Comparison of ENCODE assay signal across 1 cellular context in genomic region chr2:37083873-37084792, GRCh38.
A peak's percentile ranks its signal among the peaks of the same experiment; 100 is the strongest.
TF ChIP-seq lines count a peak whose summit lies in the region.

Gene GPATCH11 (plus strand): TSS chr2:37084518. CDS start chr2:37088382, 3,864 bp downstream.
Gene HEATR5B (minus strand): TSS chr2:37084372. CDS start chr2:37083414, 958 bp downstream.

TF ChIP-seq in HepG2, 621 proteins besides CTCF, POLR2A, EP300 and RAD21 (continued from another document and continues in another):
- TF ChIP-seq DMTF1 (CRISPR knock-in tag; IDR thresholded peaks at IDR 0.05) (peak; percentile 96; the same call in 1 of the 2 replicates), ZNF431 (CRISPR knock-in tag; IDR thresholded peaks at IDR 0.05; ENCODE audit: borderline replicate concordance, low read depth) (peak; percentile 6; the same call in 1 of the 2 replicates), ZNF609 (CRISPR knock-in tag; IDR thresholded peaks at IDR 0.05; ENCODE audit: borderline replicate concordance) (peak; percentile 68), FOXA1 (IDR thresholded peaks at IDR 0.05) (no peak), FOXA1 (CRISPR knock-in tag; IDR thresholded peaks at IDR 0.05) (peak; percentile 62), NCOA1 (CRISPR knock-in tag; IDR thresholded peaks at IDR 0.05) (peak; percentile 95), KAT7 (CRISPR knock-in tag; IDR thresholded peaks at IDR 0.05; ENCODE audit: borderline replicate concordance) (peak; percentile 78; the same call in 1 of the 2 replicates), RFXANK (CRISPR knock-in tag; IDR thresholded peaks at IDR 0.05) (no peak), ZBTB43 (CRISPR knock-in tag; conservative IDR thresholded peaks at IDR 0.05) (peak; percentile 81), RBM39 (IDR thresholded peaks at IDR 0.05; ENCODE audit: low read depth, low read length, poor library complexity, severe bottlenecking) (peak; percentile 75), ZNF274 (CRISPR knock-in tag; IDR thresholded peaks at IDR 0.05) (peak; percentile 73; the same call in 1 of the 2 replicates), ZNF280D (CRISPR knock-in tag; IDR thresholded peaks at IDR 0.05) (peak; percentile 72; the same call in 1 of the 2 replicates), MBNL3 (CRISPR knock-in tag; conservative IDR thresholded peaks at IDR 0.05) (no peak), THAP7 (CRISPR knock-in tag; IDR thresholded peaks at IDR 0.05) (peak; percentile 76), NKX3-1 (CRISPR knock-in tag; IDR thresholded peaks at IDR 0.05) (peak; percentile 93; the same call in 1 of the 2 replicates), RBFOX2 (IDR thresholded peaks at IDR 0.05; ENCODE audit: low read depth, low read length) (peak; percentile 70), ZNF720 (CRISPR knock-in tag; IDR thresholded peaks at IDR 0.05) (no peak), MAZ (IDR thresholded peaks at IDR 0.05; ENCODE audit: borderline replicate concordance, low read depth, low read length) (peak; percentile 29; the same call in 1 of the 2 replicates), MAZ (CRISPR knock-in tag; IDR thresholded peaks at IDR 0.05; ENCODE audit: low read depth) (peak; percentile 78; the same call in 1 of the 2 replicates), ZNF607 (CRISPR knock-in tag; IDR thresholded peaks at IDR 0.05; ENCODE audit: borderline replicate concordance) (peak; percentile 41; the same call in 1 of the 2 replicates), ZBTB1 (CRISPR knock-in tag; IDR thresholded peaks at IDR 0.05; ENCODE audit: borderline replicate concordance) (no peak), HMGXB3 (CRISPR knock-in tag; IDR thresholded peaks at IDR 0.05; ENCODE audit: borderline replicate concordance) (peak; percentile 53; the same call in 1 of the 2 replicates), XRCC5 (optimal IDR thresholded peaks at IDR 0.05; ENCODE audit: low read length) (peak; percentile 19), RFX3 (CRISPR knock-in tag; IDR thresholded peaks at IDR 0.05) (peak; percentile 31), ZHX2 (IDR thresholded peaks at IDR 0.05; ENCODE audit: low read depth) (no peak), ZHX2 (CRISPR knock-in tag; IDR thresholded peaks at IDR 0.05; ENCODE audit: borderline replicate concordance) (no peak), ZNF331 (CRISPR knock-in tag; IDR thresholded peaks at IDR 0.05) (peak; percentile 56; the same call in 1 of the 2 replicates), SOX6 (IDR thresholded peaks at IDR 0.05) (no peak), SOX6 (CRISPR knock-in tag; IDR thresholded peaks at IDR 0.05) (peak; percentile 82), NFKB2 (CRISPR knock-in tag; IDR thresholded peaks at IDR 0.05; ENCODE audit: borderline replicate concordance) (peak; percentile 64; the same call in 1 of the 2 replicates), CREM (IDR thresholded peaks at IDR 0.05) (no peak; the same call in 1 of the 2 replicates), CREM (CRISPR knock-in tag; IDR thresholded peaks at IDR 0.05) (no peak), ZNF746 (CRISPR knock-in tag; IDR thresholded peaks at IDR 0.05) (peak; percentile 71; the same call in 1 of the 2 replicates), ZNF709 (CRISPR knock-in tag; IDR thresholded peaks at IDR 0.05) (peak; percentile 90; the same call in 1 of the 2 replicates), NFATC3 (CRISPR knock-in tag; IDR thresholded peaks at IDR 0.05) (peak; percentile 94; the same call in 1 of the 2 replicates), ZNF430 (CRISPR knock-in tag; IDR thresholded peaks at IDR 0.05) (peak; percentile 97)
